ENCODE assay signal across 8 cellular contexts in the genomic region with DNA sequence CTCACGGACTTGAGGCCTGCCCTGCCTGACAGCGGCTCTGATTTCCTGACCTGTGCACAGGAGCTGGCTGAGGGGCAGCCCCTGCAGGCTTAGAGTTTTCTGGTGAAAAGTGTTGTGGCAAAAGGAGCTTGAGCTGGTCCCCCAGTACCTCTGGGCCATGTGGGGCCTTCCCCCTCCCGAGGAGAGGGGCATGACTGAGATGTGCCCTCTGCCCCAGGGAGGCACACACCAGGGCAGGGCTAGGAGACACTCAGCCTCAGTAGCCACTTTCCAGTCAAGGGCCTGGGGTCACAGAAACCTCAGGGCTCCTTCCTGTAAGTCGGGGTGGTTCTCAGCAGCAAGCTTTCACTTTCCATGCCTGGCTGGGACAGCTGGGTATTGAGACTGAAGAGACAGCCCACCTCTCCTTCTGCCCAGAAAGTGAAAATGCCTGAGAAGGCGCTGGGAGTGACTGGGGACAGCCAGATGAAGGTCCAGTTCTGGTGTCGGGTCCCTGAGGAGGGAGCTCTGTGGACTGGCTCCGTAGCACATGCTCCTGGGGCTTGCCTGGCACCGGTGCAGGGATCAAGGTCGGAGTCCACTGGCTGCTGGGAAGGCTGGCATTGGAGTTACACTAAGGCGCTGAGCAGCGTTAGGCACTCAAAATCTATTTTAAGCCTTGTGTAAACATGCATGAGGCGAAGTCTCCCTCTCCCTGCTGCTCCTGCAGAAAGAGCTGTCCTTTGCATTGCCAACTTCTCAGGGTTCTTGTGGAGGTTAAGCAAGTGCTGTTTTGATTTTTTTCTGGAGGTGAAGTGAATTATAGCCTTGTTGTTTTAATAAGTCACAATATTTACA.
A peak's percentile ranks its signal among the peaks of the same experiment; 100 is the strongest.
DNase-seq lines count a peak whose midpoint lies in the region; ATAC-seq and TF ChIP-seq lines count a peak whose summit lies in the region.

No MANE protein-coding gene starts in this region.

- TF ChIP-seq POLR2A in erythroblast (IDR thresholded peaks at IDR 0.05; ENCODE audit: low read length) = no peak

- H3K36me3 ChIP-seq in BJ (ENCODE audit: control insufficient read depth, insufficient read depth, low read length) (no peaks in the 10 kb centered on the region), NT2/D1 (ENCODE audit: insufficient read depth, insufficient read length, low read length) (no peaks in the 10 kb centered on the region), heart right ventricle (no peaks in the 10 kb centered on the region)

- TF ChIP-seq CTCF in BJ (IDR thresholded peaks at IDR 0.05; ENCODE audit: insufficient read depth, low read depth, low read length) (no peak), heart right ventricle (IDR thresholded peaks at IDR 0.05) (peak in 2 of 9 donors; percentile 35 to 37)

- no peaks in the 10 kb centered on the region for H3K36me3 Mint-ChIP-seq in activated naive CD4-positive, alpha-beta T cell treated with anti-CD3 and anti-CD28 coated beads, Interleukin-2, amount 50 U/mL, for 24 hours

- peaks cover 30% of the 10 kb centered on the region for H3K4me1 Mint-ChIP-seq in activated naive CD4-positive, alpha-beta T cell treated with anti-CD3 and anti-CD28 coated beads, Interleukin-2, amount 50 U/mL, for 24 hours

- DNase-seq in BJ (ENCODE audit: low read depth) (peak; percentile 7), NT2/D1 (ENCODE audit: low read depth, low spot score) (no peak), heart right ventricle (peak; percentile 76 to 81), erythroblast (lab: John Stamatoyannopoulos, UW) (no peak)

- H3K4me3 Mint-ChIP-seq in activated naive CD4-positive, alpha-beta T cell treated with anti-CD3 and anti-CD28 coated beads, Interleukin-2, amount 50 U/mL, for 24 hours = peak overlapping the region; percentile 70

- 17 to 21% methylated on average over 12 of the region's 12 CpGs for WGBS in heart right ventricle, 2 donors

- CTCF ChIA-PET in BJ (lab: Yijun Ruan, JAX) = interaction anchor here (1.6 to 1.7 kb wide), 3 partner anchors 9 to 408 kb away, joined by 3 to 5 read pairs (median 4); no protein-coding TSS in a partner anchor

- intact Hi-C loops in heart right ventricle (cut with DNase I) = loop anchor here in 8 of 10 donors (2.0 to 10.0 kb wide), 8 partner anchors 72 to 397 kb away; partner anchors contain the start of gene GADD45G (in 1 of the 8)

- H3K27ac ChIP-seq in heart right ventricle = peak overlapping the region; percentile 71 to 91 (median 88)
- peak overlapping the region in 20 of 21 experiments; percentile 58 to 87 (median 78) for H3K27ac ChIP-seq in skin epidermis

- no peaks in the 10 kb centered on the region for H3K27me3 Mint-ChIP-seq in activated naive CD4-positive, alpha-beta T cell treated with anti-CD3 and anti-CD28 coated beads, Interleukin-2, amount 50 U/mL, for 24 hours

- peak overlapping the region; percentile 91 for H3K27ac Mint-ChIP-seq in activated naive CD4-positive, alpha-beta T cell treated with anti-CD3 and anti-CD28 coated beads, Interleukin-2, amount 50 U/mL, for 24 hours

- POLR2A ChIA-PET in BJ (lab: Charles Lee) = no interaction called here

- H3K9me3 ChIP-seq in NT2/D1 (ENCODE audit: insufficient read depth, low read length) (no peaks in the 10 kb centered on the region), heart right ventricle (no peaks in the 10 kb centered on the region)

- no peaks in the 10 kb centered on the region for H3K9me3 Mint-ChIP-seq in activated naive CD4-positive, alpha-beta T cell treated with anti-CD3 and anti-CD28 coated beads, Interleukin-2, amount 50 U/mL, for 24 hours

- H3K4me3 ChIP-seq in BJ (ENCODE audit: low read depth, low read length) = peak overlapping the region; percentile 5; the same call in 1 of the 2 replicates
- H3K4me3 ChIP-seq in NT2/D1 (ENCODE audit: insufficient read length, low read depth) = no peak overlapping the region
- peak overlapping the region in 9 of 10 donors; percentile 10 to 34 (median 17) for H3K4me3 ChIP-seq in heart right ventricle
- peak overlapping the region in 4 of 7 experiments; percentile 3 to 25 (median 10) for H3K4me3 ChIP-seq in skin epidermis

- ATAC-seq in GM19328 (IDR thresholded peaks at IDR 0.05; ENCODE audit: unreplicated experiment) (peak; percentile 85), HG03442 (IDR thresholded peaks at IDR 0.05; ENCODE audit: unreplicated experiment) (peak; percentile 87), heart right ventricle (peak; percentile 82 to 95 (median 92))

- H3K4me1 ChIP-seq in NT2/D1 (ENCODE audit: insufficient read depth, insufficient read length) (peaks cover 8% of the 10 kb centered on the region), heart right ventricle (peaks cover 23 to 64% (median 50%) of the 10 kb centered on the region in 9 donors)

- H3K27me3 ChIP-seq in BJ (ENCODE audit: control insufficient read depth, insufficient read depth, low read length) (0 out of 2 replicates have a peak, but pooled peaks cover 1% of the 10 kb centered on the region), NT2/D1 (ENCODE audit: insufficient read depth, insufficient read length) (no peaks in the 10 kb centered on the region), heart right ventricle (no peaks in the 10 kb centered on the region)

- H3K9ac ChIP-seq in NT2/D1 (ENCODE audit: insufficient read length, low read depth) = peak overlapping the region; percentile 23

Comparison
In these comparisons a context has a peak if more than half of its experiments do, and no peak if none do; other contexts are left out.
1. DNase-seq: peak in BJ (single experiment) and heart right ventricle (2 of 2); none in NT2/D1 (single experiment) and erythroblast (0 of 2).
2. Peak in every context shown above with its lines, with median percentiles within 50 percentile points of each other: ATAC-seq.